20 cellular contexts compared by ENCODE assay signal in genomic region chr13:112746044-112746443, GRCh38. TPM values are rescaled to one million over a fixed set of nuclear protein-coding genes. Genes with fewer than 3 reads are reported as not detected.
A peak's percentile ranks its signal among the peaks of the same experiment; 100 is the strongest.
DNase-seq lines count a peak whose midpoint lies in the region; ATAC-seq, FAIRE-seq and TF ChIP-seq lines count a peak whose summit lies in the region.
"Had no signal": no experiment of that assay in that cellular context is flagged by ENCODE, and none has a peak within 500 bp of the region (broad histone marks: within the 10 kb centered on the region; RNA-seq: fewer than 3 reads in every experiment).

No MANE protein-coding gene starts in this region.

- intact Hi-C loops in posterior vena cava (cut with DNase I), result no loop called here

- H2AFZ ChIP-seq in H1 (ENCODE audit: low read length), result no peak overlapping the region

- TF ChIP-seq EP300 in H1 (IDR thresholded peaks at IDR 0.05; ENCODE audit: borderline replicate concordance in 1 of 2, low read depth in 2 of 2, low read length in 2 of 2), result no peak

- 0 out of 2 replicates have a peak overlapping the region, but pooled peaks have one; percentile 57 for H4K8ac ChIP-seq in H1 (ENCODE audit: extremely low read depth, insufficient read depth, low read length)

- no peak overlapping the region for H3K56ac ChIP-seq in H1 (replicated peaks; ENCODE audit: insufficient read length, low read depth, low read length)

- H3K9me3 Mint-ChIP-seq in stimulated activated naive CD8-positive, alpha-beta T cell treated with anti-CD3 and anti-CD28 coated beads, Interleukin-15, amount 100 ng/mL, for 72 hours, result no peaks in the 10 kb centered on the region

- H2BK20ac ChIP-seq in H1 (ENCODE audit: low read length), result no peak overlapping the region

- H3K36me3 ChIP-seq in H1 (ENCODE audit: control insufficient read depth in 2 of 4, insufficient read depth in 4 of 4, low read length in 3 of 4), result no peaks in the 10 kb centered on the region
- H3K36me3 ChIP-seq: HAP-1 had no signal

- no peak overlapping the region for H3K27ac ChIP-seq in H1 (ENCODE audit: low read depth, low read length)
- H3K27ac ChIP-seq: A549 had no signal

- TF ChIP-seq RAD21 in H1 (IDR thresholded peaks at IDR 0.05 in 1 of 2, conservative IDR thresholded peaks at IDR 0.05 in 1 of 2; ENCODE audit: low read depth in 2 of 2, low read length in 2 of 2), result no peak

- H2BK5ac ChIP-seq in H1 (ENCODE audit: low read depth, low read length), result peak overlapping the region; percentile 83; the same call in 1 of the 2 replicates

- H3K36me3 Mint-ChIP-seq in T-helper 17 cell (ENCODE audit: low read depth), result peaks cover 2% of the 10 kb centered on the region

- POLR2A ChIA-PET in H1 (lab: Charles Lee; ENCODE audit: partially characterized antibody), result no interaction called here

- peak; percentile 31 for ATAC-seq in stimulated activated naive CD8-positive, alpha-beta T cell treated with anti-CD3 and anti-CD28 coated beads, Interleukin-15, amount 100 ng/mL, for 72 hours
- ATAC-seq in stimulated activated naive CD8-positive, alpha-beta T cell treated with anti-CD3 and anti-CD28 coated beads, Interleukin-15, Interleukin-2, amounts not matched to agents 100 U/mL and 50 U/mL, for 24 hours, result no peak
- ATAC-seq in T-helper 17 cell (no peak), GM18873 (IDR thresholded peaks at IDR 0.05; ENCODE audit: low FRiP score, unreplicated experiment) (no peak)
- ATAC-seq: A549, GM12878, Panc1, SK-N-SH treated with all-trans-retinoic acid at 6 μM for 48 hours had no signal

- H4K5ac ChIP-seq in H1 (ENCODE audit: insufficient read length, low read depth, low read length), result no peak overlapping the region

- peak overlapping the region; percentile 90; the same call in 1 of the 2 replicates for H2AK5ac ChIP-seq in H1 (ENCODE audit: low read depth, low read length)

- no peaks in the 10 kb centered on the region for H3K27me3 ChIP-seq in H1 (replicated peaks in 1 of 4; ENCODE audit: control insufficient read depth in 3 of 4, extremely low read depth in 1 of 4, insufficient read depth in 3 of 4, low read length in 3 of 4)

- no peak for DNase-seq in stimulated activated naive CD8-positive, alpha-beta T cell treated with anti-CD3 and anti-CD28 coated beads, Interleukin-15, amount 100 ng/mL, for 72 hours
- no peak for DNase-seq in stimulated activated naive CD8-positive, alpha-beta T cell treated with anti-CD3 and anti-CD28 coated beads, Interleukin-15, Interleukin-2, amounts not matched to agents 100 U/mL and 50 U/mL, for 24 hours
- no peak for DNase-seq in H1 (ENCODE audit: low read depth in 1 of 2, low spot score in 2 of 2)
- DNase-seq in posterior vena cava (ENCODE audit: low spot score), result peak; percentile 59
- no peak for DNase-seq in T-helper 17 cell
- DNase-seq in foreskin melanocyte, result no peak
- DNase-seq: DMS79 treated with DMSO at 0.1 percent for 48 hours, KBM-7, NCI-H1092, NCI-H1436, NCI-H187 treated with DMSO at 0.1 percent for 48 hours, NCI-H2107, NCI-H748 treated with DMSO at 0.1 percent for 48 hours had no signal

- WGBS in H1 (ENCODE audit: extremely low coverage in 1 of 2, insufficient coverage in 1 of 2, insufficient read length in 1 of 2, insufficient replicate concordance in 2 of 2, low coverage in 1 of 2, low lambda C conversion rate in 2 of 2, missing lambda C conversion rate in 1 of 2), 2 experiments, result 93% methylated on average over 25 of the region's 29 CpGs; no CpG with 5 or more reads in 1 of the 2 experiments

- peaks cover 0 to 85% of the 10 kb centered on the region in 2 experiments; a peak in 3 of 4 replicates for H3K79me2 ChIP-seq in H1 (ENCODE audit: control insufficient read depth in 1 of 2, insufficient read depth in 2 of 2, low read length in 2 of 2)

- peaks cover 24% of the 10 kb centered on the region for H3K79me1 ChIP-seq in H1 (ENCODE audit: low read depth, low read length)

- no peak overlapping the region for H2BK120ac ChIP-seq in H1 (replicated peaks; ENCODE audit: low read depth, low read length)

- no peak overlapping the region for H3K18ac ChIP-seq in H1 (ENCODE audit: extremely low read depth, low read length)

- no peak for TF ChIP-seq POLR2A in H1 (IDR thresholded peaks at IDR 0.05; ENCODE audit: control extremely low read depth in 1 of 2, low read depth in 2 of 2, low read length in 2 of 2)

- H4K91ac ChIP-seq in H1 (replicated peaks; ENCODE audit: insufficient read length, low read length), result peak overlapping the region; percentile 88

- H3K4me2 ChIP-seq in H1 (ENCODE audit: insufficient read depth in 1 of 2, low read depth in 2 of 2, low read length in 2 of 2), result no peak overlapping the region
- H3K4me2 ChIP-seq: A549 had no signal

- H3K4me3 ChIP-seq in H1 (ENCODE audit: extremely low read depth in 1 of 4, insufficient read depth in 2 of 4, low read depth in 3 of 4, low read length in 4 of 4), result no peak overlapping the region
- H3K4me3 ChIP-seq: A549, GM12878, HAP-1 had no signal

- H3K9me3 ChIP-seq in H1 (ENCODE audit: insufficient read depth in 2 of 2, low read depth in 1 of 2, low read length in 1 of 2), result no peaks in the 10 kb centered on the region
- H3K9me3 ChIP-seq in T-helper 17 cell (ENCODE audit: control insufficient read depth, low read length, poor library complexity, severe bottlenecking), result no peaks in the 10 kb centered on the region
- H3K9me3 ChIP-seq: A549, HAP-1 had no signal

- H3K27ac Mint-ChIP-seq in stimulated activated naive CD8-positive, alpha-beta T cell treated with anti-CD3 and anti-CD28 coated beads, Interleukin-15, amount 100 ng/mL, for 72 hours, result peak overlapping the region in 1 of 2 donors; percentile 72
- H3K27ac Mint-ChIP-seq in T-helper 17 cell, result no peak overlapping the region
- H3K27ac Mint-ChIP-seq: B cell had no signal

- no peaks in the 10 kb centered on the region for H3K27me3 Mint-ChIP-seq in stimulated activated naive CD8-positive, alpha-beta T cell treated with anti-CD3 and anti-CD28 coated beads, Interleukin-15, amount 100 ng/mL, for 72 hours
- no peaks in the 10 kb centered on the region for H3K27me3 Mint-ChIP-seq in T-helper 17 cell
- H3K27me3 Mint-ChIP-seq: B cell had no signal

- H3K23me2 ChIP-seq in H1 (ENCODE audit: low read depth, low read length), result no peaks in the 10 kb centered on the region

- H3K14ac ChIP-seq in H1 (ENCODE audit: insufficient read length), result no peak overlapping the region

- no peak overlapping the region for H3K4ac ChIP-seq in H1 (replicated peaks; ENCODE audit: insufficient read length, low read depth, low read length)

- H3K4me1 Mint-ChIP-seq in stimulated activated naive CD8-positive, alpha-beta T cell treated with anti-CD3 and anti-CD28 coated beads, Interleukin-15, amount 100 ng/mL, for 72 hours, result peaks cover 7% of the 10 kb centered on the region
- H3K4me1 Mint-ChIP-seq in T-helper 17 cell, result peaks cover 26% of the 10 kb centered on the region

- H3K9ac ChIP-seq in H1 (replicated peaks in 1 of 4; ENCODE audit: extremely low read depth in 1 of 4, low read depth in 3 of 4, low read length in 3 of 4), result no peak overlapping the region

- no peak overlapping the region for H3K4me3 Mint-ChIP-seq in stimulated activated naive CD8-positive, alpha-beta T cell treated with anti-CD3 and anti-CD28 coated beads, Interleukin-15, amount 100 ng/mL, for 72 hours
- H3K4me3 Mint-ChIP-seq in T-helper 17 cell, result no peak overlapping the region
- H3K4me3 Mint-ChIP-seq: B cell had no signal

- H4K20me1 ChIP-seq in H1 (replicated peaks in 1 of 2; ENCODE audit: control insufficient read depth in 1 of 2, insufficient read depth in 2 of 2, low read length in 2 of 2), result peaks cover 4 to 14% of the 10 kb centered on the region in 2 experiments

- H2BK12ac ChIP-seq in H1 (ENCODE audit: low read depth, low read length), result peak overlapping the region; percentile 23; the same call in 1 of the 2 replicates

- no peak overlapping the region for H3K23ac ChIP-seq in H1 (ENCODE audit: insufficient read length)

- FAIRE-seq in H1 (lab: Jason Lieb, UNC), result no peak
- FAIRE-seq: A549, GM12878 had no signal

- TF ChIP-seq CTCF in H1 (IDR thresholded peaks at IDR 0.05; ENCODE audit: control extremely low read depth in 1 of 3, insufficient read depth in 1 of 3, low read depth in 1 of 3, low read length in 3 of 3), result no peak

- no peak overlapping the region for H2BK15ac ChIP-seq in H1 (ENCODE audit: low read length)

- CTCF ChIA-PET in H1 (lab: Charles Lee; ENCODE audit: partially characterized antibody), result no interaction called here

- H3K4me1 ChIP-seq in H1 (replicated peaks in 1 of 4; ENCODE audit: control insufficient read depth in 3 of 4, insufficient read depth in 4 of 4, low read length in 3 of 4), result peaks cover 3 to 16% (median 8%) of the 10 kb centered on the region in 4 experiments; a peak in 5 of 7 replicates
- H3K4me1 ChIP-seq: A549, HAP-1 had no signal

TF ChIP-seq in H1, 55 proteins besides CTCF, POLR2A, EP300 and RAD21 (continues in another document):
- TF ChIP-seq EGR1 (IDR thresholded peaks at IDR 0.05; ENCODE audit: borderline replicate concordance, low read depth, low read length) (no peak), CTBP2 (IDR thresholded peaks at IDR 0.05; ENCODE audit: borderline replicate concordance, insufficient read depth, insufficient read length, low read length) (no peak), CHD2 (IDR thresholded peaks at IDR 0.05; ENCODE audit: low read length) (no peak), ATF2 (IDR thresholded peaks at IDR 0.05; ENCODE audit: low read length) (no peak), KDM5A (IDR thresholded peaks at IDR 0.05; ENCODE audit: low read length) (no peak), RXRA (IDR thresholded peaks at IDR 0.05; ENCODE audit: insufficient read depth, low read depth, low read length) (no peak)

RNA-seq across cellular contexts. Expression of gene ATP11A, which starts 56.2 kb away (rescaled TPM):
- 72.9 and 78.5 TPM in 2 replicates for total RNA-seq in H1 (2021; fragmentation: NEBNext Ultra II Directional; extraction: Animal tissue kit (Norgen Biotek cat#: 25700))
- polyA plus RNA-seq in H1 (2011; rRNA removed), result 28.8 and 30.7 TPM in 2 replicates
- 14.9 TPM for polyA plus RNA-seq in H1 (2011; cell fraction: cytosol; rRNA removed)
- polyA plus RNA-seq in H1 (2011; cell fraction: nucleus; rRNA removed), result 83.2 TPM
- 31.1 to 42.5 TPM (median 35.7 TPM) in 4 replicates for polyA plus RNA-seq in H1 (2012, experiment 1 of 2)
- 4.6 TPM for polyA plus RNA-seq in H1 (2012, experiment 2 of 2)
- polyA plus RNA-seq in H1 (2013, experiment 1 of 2), result 30.6 TPM
- 28.1 TPM for polyA plus RNA-seq in H1 (2013, experiment 2 of 2)
- polyA minus RNA-seq in H1 (2011; rRNA and poly(A)+ RNA removed), result 35.6 and 46.4 TPM in 2 replicates
- 49.0 TPM for polyA minus RNA-seq in H1 (2011; cell fraction: cytosol; rRNA and poly(A)+ RNA removed)
- 68.1 TPM for polyA minus RNA-seq in H1 (2011; cell fraction: nucleus; rRNA and poly(A)+ RNA removed)
- total RNA-seq in posterior vena cava (10 to 100 TPM; 52.4 to 55.5 TPM), T-helper 17 cell (10 to 100 TPM; 56.8 to 79.5 TPM)
